9 cellular contexts compared by ENCODE assay signal in the genomic region with DNA sequence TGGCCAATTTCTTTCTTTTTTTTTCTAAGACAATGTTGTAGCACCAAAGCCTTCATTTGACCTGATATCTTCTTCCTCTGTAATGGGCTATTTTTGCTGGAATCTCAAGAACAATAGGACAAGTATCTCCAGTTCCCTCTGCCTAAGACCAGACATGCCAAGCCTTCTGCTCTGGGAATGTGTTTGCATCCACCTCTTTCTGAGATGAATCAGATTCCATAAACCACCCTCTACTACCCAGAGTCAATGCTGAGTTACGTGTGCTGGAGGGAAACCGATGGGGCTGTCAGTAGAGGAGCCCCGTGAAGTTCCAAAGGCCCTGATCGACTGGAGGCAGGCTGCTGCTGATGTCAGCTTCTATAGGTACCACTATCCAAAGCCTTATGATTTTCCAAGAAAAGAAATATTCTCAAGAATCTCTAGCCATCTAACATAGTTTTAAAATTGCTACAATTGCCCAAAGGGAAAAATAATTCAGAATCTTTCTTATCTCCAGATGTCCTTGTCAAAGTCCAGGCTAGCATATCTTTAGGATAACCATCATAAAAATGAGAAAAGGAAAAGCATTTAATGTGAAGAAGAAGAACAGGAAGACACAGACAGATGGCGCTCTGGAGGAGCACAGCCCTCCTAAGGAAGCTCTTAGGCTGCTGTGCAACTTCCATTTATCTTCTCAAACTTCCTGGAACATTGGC.
DNase-seq lines count a peak whose midpoint lies in the region; ATAC-seq and TF ChIP-seq lines count a peak whose summit lies in the region.
"Had no signal": no experiment of that assay in that cellular context is flagged by ENCODE, and none has a peak within 500 bp of the region (broad histone marks: within the 10 kb centered on the region; RNA-seq: fewer than 3 reads in every experiment).

No MANE protein-coding gene starts in this region.

- no peak overlapping the region for H3K4me3 ChIP-seq in Jurkat, Clone E6-1 (ENCODE audit: low read length)
- H3K4me3 ChIP-seq in SJCRH30 (no peak overlapping the region), testis (no peak overlapping the region)
- H3K4me3 ChIP-seq: BLaER1 had no signal

- ATAC-seq in HG02973 (IDR thresholded peaks at IDR 0.05; ENCODE audit: unreplicated experiment) (no peak), GM19324 (IDR thresholded peaks at IDR 0.05; ENCODE audit: low FRiP score, unreplicated experiment) (no peak)

- no peaks in the 10 kb centered on the region for H3K9me3 ChIP-seq in SJCRH30 (replicated peaks)
- H3K9me3 ChIP-seq in testis: no peaks in the 10 kb centered on the region
- H3K9me3 ChIP-seq: BLaER1 had no signal

- 48 to 55% methylated on average over 5 of the region's 5 CpGs for WGBS in testis, 2 donors

- DNase-seq in DMS79 treated with DMSO at 0.1 percent for 48 hours (lab: John Stamatoyannopoulos, UW) (peak; percentile 46), DMS79 (lab: John Stamatoyannopoulos, UW) (no peak), SJCRH30 (peak; percentile 28 to 69), globus pallidus (ENCODE audit: low spot score) (peak; percentile 30), testis (peak; percentile 58)
- peak; percentile 28 for DNase-seq in Jurkat, Clone E6-1 (ENCODE audit: low read depth, low spot score)

- H3K4me1 ChIP-seq in SJCRH30 (no peaks in the 10 kb centered on the region), testis (no peaks in the 10 kb centered on the region)
- H3K4me1 ChIP-seq: BLaER1 had no signal

- intact Hi-C loops in testis (cut with DNase I; ENCODE audit: low total_unique reads): no loop called here

- peak in 2 of 3 experiments; percentile 23 to 34 for TF ChIP-seq CTCF in testis (IDR thresholded peaks at IDR 0.05)

- TF ChIP-seq POLR2A in testis (IDR thresholded peaks at IDR 0.05): no peak

- no peaks in the 10 kb centered on the region for H3K27me3 ChIP-seq in SJCRH30
- no peaks in the 10 kb centered on the region for H3K27me3 ChIP-seq in testis
- H3K27me3 ChIP-seq: BLaER1 had no signal

- no peak overlapping the region for H3K27ac ChIP-seq in SJCRH30
- H3K27ac ChIP-seq in testis: no peak overlapping the region
- H3K27ac ChIP-seq: BLaER1 had no signal

- no peaks in the 10 kb centered on the region for H3K36me3 ChIP-seq in SJCRH30
- H3K36me3 ChIP-seq in testis (ENCODE audit: low read depth, missing control alignments): no peaks in the 10 kb centered on the region
- H3K36me3 ChIP-seq: BLaER1 had no signal
